In the genomic region with DNA sequence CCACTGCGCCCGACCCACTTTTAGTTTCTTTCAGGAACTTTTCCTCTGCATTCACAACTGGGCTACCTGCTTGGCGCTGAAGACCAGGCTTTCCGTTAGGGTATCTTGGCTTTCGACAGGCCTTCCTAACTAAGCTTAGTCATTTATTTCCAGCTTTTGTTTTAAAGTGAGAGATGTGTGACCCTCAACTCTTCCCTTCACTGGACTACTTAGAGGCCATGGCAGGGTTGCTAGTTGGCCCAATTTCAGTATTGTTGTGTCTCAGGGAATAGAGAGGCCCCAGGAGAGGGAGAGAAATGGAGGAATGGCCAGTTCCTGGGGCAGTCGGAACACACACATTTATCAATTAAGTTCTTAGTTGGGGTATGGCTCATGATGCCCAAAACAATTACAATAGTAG, we compare ENCODE assay signal across 19 cellular contexts. TPM values are rescaled to one million over a fixed set of nuclear protein-coding genes. Genes with fewer than 3 reads are reported as not detected.
DNase-seq lines count a peak whose midpoint lies in the region; ATAC-seq, FAIRE-seq and TF ChIP-seq lines count a peak whose summit lies in the region.
"Had no signal": no experiment of that assay in that cellular context is flagged by ENCODE, and none has a peak within 500 bp of the region (broad histone marks: within the 10 kb centered on the region; RNA-seq: fewer than 3 reads in every experiment).

No MANE protein-coding gene starts in this region.

- TF ChIP-seq CTCF in left ventricle myocardium inferior (IDR thresholded peaks at IDR 0.05; ENCODE audit: borderline replicate concordance) (no peak), chondrocyte (IDR thresholded peaks at IDR 0.05) (no peak), osteoblast (IDR thresholded peaks at IDR 0.05; ENCODE audit: extremely low read depth, low read depth, low read length) (no peak), pancreas (IDR thresholded peaks at IDR 0.05) (no peak)

- peaks cover 65% of the 10 kb centered on the region for H4K20me1 ChIP-seq in osteoblast (ENCODE audit: insufficient read depth, low read length)

- WGBS in pancreas, 2 donors, result 95 to 99% methylated on average over 6 of the region's 6 CpGs

- H3K4me3 Mint-ChIP-seq in chondrocyte (ENCODE audit: unreplicated experiment), result no peak overlapping the region
- H3K4me3 Mint-ChIP-seq: CD14-positive monocyte, HFFc6 had no signal

- no peak overlapping the region for H2AFZ ChIP-seq in osteoblast (ENCODE audit: low read length)

- H3K27ac Mint-ChIP-seq in chondrocyte (ENCODE audit: unreplicated experiment), result peak overlapping the region; percentile 39
- H3K27ac Mint-ChIP-seq: CD14-positive monocyte had no signal

- no peak for FAIRE-seq in pancreas (lab: Jason Lieb, UNC)
- FAIRE-seq: GM18507 had no signal

- peaks cover 13% of the 10 kb centered on the region for H3K36me3 Mint-ChIP-seq in chondrocyte (ENCODE audit: low read depth)

- H3K9me3 ChIP-seq in left ventricle myocardium inferior (replicated peaks) (peaks cover 13% of the 10 kb centered on the region), osteoblast (ENCODE audit: low read depth, low read length) (no peaks in the 10 kb centered on the region), pancreas (no peaks in the 10 kb centered on the region)

- H3K27me3 ChIP-seq in left ventricle myocardium inferior (ENCODE audit: low read depth) (no peaks in the 10 kb centered on the region), osteoblast (ENCODE audit: insufficient read depth, low read length) (no peaks in the 10 kb centered on the region), pancreas (no peaks in the 10 kb centered on the region)

- no peak overlapping the region for H3K4me3 ChIP-seq in left ventricle myocardium inferior
- no peak overlapping the region for H3K4me3 ChIP-seq in osteoblast (ENCODE audit: insufficient read depth, low read length)
- no peak overlapping the region for H3K4me3 ChIP-seq in pancreas

- H3K79me2 ChIP-seq in osteoblast (ENCODE audit: insufficient read depth, low read length), result peaks cover 88% of the 10 kb centered on the region

- H3K27ac ChIP-seq in left ventricle myocardium inferior (replicated peaks) (peak overlapping the region; percentile 31), osteoblast (ENCODE audit: low read depth, low read length) (no peak overlapping the region), pancreas (no peak overlapping the region)

- peaks cover 6% of the 10 kb centered on the region for H3K9me3 Mint-ChIP-seq in chondrocyte (ENCODE audit: low read depth)

- DNase-seq in left ventricle myocardium inferior (no peak), left ventricle myocardium superior (no peak), chondrocyte (ENCODE audit: low spot score) (no peak), osteoblast (ENCODE audit: insufficient read length, low spot score, missing footprints) (peak; percentile 3), NCI-H1417 treated with DMSO at 0.1 percent for 48 hours (lab: John Stamatoyannopoulos, UW) (no peak), pancreas (no peak)
- DNase-seq: AML-193, DMS 273 treated with DMSO at 0.1 percent for 48 hours, GF-D8, GOT3, KG1, NCI-H146, NCI-H2081, NCI-H510A, NCI-H774 had no signal

- H3K4me1 ChIP-seq in left ventricle myocardium inferior (peaks cover 17% of the 10 kb centered on the region), osteoblast (ENCODE audit: insufficient read depth, low read length) (peaks cover 16% of the 10 kb centered on the region), pancreas (no peaks in the 10 kb centered on the region)

- H3K4me1 Mint-ChIP-seq in chondrocyte (ENCODE audit: low read depth), result peaks cover 18% of the 10 kb centered on the region

- H3K4me2 ChIP-seq in osteoblast (ENCODE audit: insufficient read depth, low read length), result no peak overlapping the region

- ATAC-seq in left ventricle myocardium superior, result no peak
- ATAC-seq in pancreas, result no peak
- ATAC-seq in GM18867 (IDR thresholded peaks at IDR 0.05; ENCODE audit: unreplicated experiment), result no peak

- no peaks in the 10 kb centered on the region for H3K27me3 Mint-ChIP-seq in chondrocyte (ENCODE audit: low read depth)

- intact Hi-C loops in left ventricle myocardium inferior (cut with micrococcal nuclease) (no loop called here), left ventricle myocardium superior (cut with micrococcal nuclease) (no loop called here), pancreas (cut with DNase I) (no loop called here)

- H3K36me3 ChIP-seq in left ventricle myocardium inferior (peaks cover 6% of the 10 kb centered on the region), osteoblast (ENCODE audit: insufficient read depth, low read length) (peaks cover 5% of the 10 kb centered on the region), pancreas (no peaks in the 10 kb centered on the region)

RNA-seq across cellular contexts. Expression of a gene that starts 10.4 kb away (rescaled TPM):
- total RNA-seq in left ventricle myocardium inferior, result 192 TPM
- 201 TPM for total RNA-seq in left ventricle myocardium superior
- total RNA-seq in chondrocyte, result 83.6 to 91.9 TPM (median 85.1 TPM) in 3 replicates
- 60.4 TPM in 2 replicates for total RNA-seq in osteoblast
- 10 to 100 TPM; 34.8 to 68.6 (median 51.6) TPM for total RNA-seq in pancreas
- polyA plus RNA-seq in pancreas, result 100 to 1,000 TPM; 115 to 138 TPM

RNA-seq across cellular contexts. Expression of a gene that starts 31.7 kb away (rescaled TPM):
- 0.99 TPM for total RNA-seq in left ventricle myocardium inferior
- 1.6 TPM for total RNA-seq in left ventricle myocardium superior
- total RNA-seq in chondrocyte, result 0.60 to 2.9 TPM (median 2.2 TPM) in 3 replicates
- under 0.01 and 0.29 TPM in 2 replicates for total RNA-seq in osteoblast
- total RNA-seq in pancreas, result 1 to 10 TPM in 4 of 6 donors, under 1 TPM in 2; 0.14 to 2.4 (median 1.5) TPM
- polyA plus RNA-seq in pancreas, result under 1 TPM; 0.40 to 0.57 TPM

RNA-seq across cellular contexts. Expression of a gene that starts 44.6 kb away (rescaled TPM):
- total RNA-seq in left ventricle myocardium inferior, result 1,068 TPM
- total RNA-seq in left ventricle myocardium superior, result 1,036 TPM
- 166 to 264 TPM (median 247 TPM) in 3 replicates for total RNA-seq in chondrocyte
- 31.5 and 43.8 TPM in 2 replicates for total RNA-seq in osteoblast
- 10 to 100 TPM; 12.9 to 37.4 (median 24.3) TPM for total RNA-seq in pancreas
- polyA plus RNA-seq in pancreas, result 100 to 1,000 TPM in 1 of 2 donors, 10 to 100 TPM in 1; 99.5 to 223 TPM

RNA-seq across cellular contexts. Expression of a gene that starts 56.6 kb away (rescaled TPM):
- total RNA-seq in left ventricle myocardium inferior (65.9 TPM), left ventricle myocardium superior (59.4 TPM), chondrocyte (38.7 to 181 TPM (median 174 TPM) in 3 replicates), osteoblast (5.0 and 8.7 TPM in 2 replicates), pancreas (10 to 100 TPM in 1 of 6 donors, 1 to 10 TPM in 5; 2.4 to 14.0 (median 9.0) TPM)
- 10 to 100 TPM; 35.4 to 71.0 TPM for polyA plus RNA-seq in pancreas
